Comparison of ENCODE assay signal across 1 cellular context in the genomic region with DNA sequence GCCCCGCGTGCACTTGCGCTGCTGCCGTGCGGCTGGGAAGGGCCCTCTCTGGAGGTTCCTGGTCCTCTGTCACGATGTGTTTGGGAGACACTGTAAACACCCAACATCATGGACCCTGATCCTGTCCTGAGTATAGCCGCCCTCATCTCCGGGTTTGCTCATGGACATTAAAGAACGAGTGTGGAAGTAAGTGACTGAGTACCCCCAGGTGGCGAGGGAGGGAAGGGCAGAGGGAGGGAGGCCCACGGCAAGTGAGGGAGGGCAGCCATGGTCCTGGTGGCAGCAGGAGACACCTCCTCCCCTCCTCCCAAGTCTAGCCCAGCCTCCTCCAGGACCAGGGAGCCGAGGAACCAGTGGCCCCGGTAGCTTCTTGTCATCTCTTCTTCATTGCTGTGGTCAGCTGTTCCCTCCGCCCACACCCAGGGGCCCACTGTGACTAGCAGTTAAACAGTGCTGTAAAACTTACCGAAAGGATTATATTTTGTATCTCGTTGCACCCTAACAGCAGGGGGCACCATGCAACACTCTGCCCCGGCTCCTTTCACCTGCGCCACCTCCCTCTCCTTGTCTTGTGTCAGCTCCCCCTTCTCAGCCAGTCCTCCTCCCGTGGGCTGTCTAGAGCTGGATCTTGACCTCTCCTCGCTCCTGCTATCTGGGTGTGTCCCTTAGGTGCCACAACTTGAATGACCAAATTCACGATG.
TF ChIP-seq lines count a peak whose summit lies in the region.

No MANE protein-coding gene starts in this region.

TF ChIP-seq in HCT116, 20 proteins besides CTCF, POLR2A, EP300 and RAD21 (continued from another document):
- TF ChIP-seq EZH2phosphoT487 (IDR thresholded peaks at IDR 0.05; ENCODE audit: borderline replicate concordance) (no peak), JUND (IDR thresholded peaks at IDR 0.05) (no peak), FOSL1 (IDR thresholded peaks at IDR 0.05; ENCODE audit: low read depth) (no peak)
